7 cellular contexts compared by ENCODE assay signal in the genomic region with DNA sequence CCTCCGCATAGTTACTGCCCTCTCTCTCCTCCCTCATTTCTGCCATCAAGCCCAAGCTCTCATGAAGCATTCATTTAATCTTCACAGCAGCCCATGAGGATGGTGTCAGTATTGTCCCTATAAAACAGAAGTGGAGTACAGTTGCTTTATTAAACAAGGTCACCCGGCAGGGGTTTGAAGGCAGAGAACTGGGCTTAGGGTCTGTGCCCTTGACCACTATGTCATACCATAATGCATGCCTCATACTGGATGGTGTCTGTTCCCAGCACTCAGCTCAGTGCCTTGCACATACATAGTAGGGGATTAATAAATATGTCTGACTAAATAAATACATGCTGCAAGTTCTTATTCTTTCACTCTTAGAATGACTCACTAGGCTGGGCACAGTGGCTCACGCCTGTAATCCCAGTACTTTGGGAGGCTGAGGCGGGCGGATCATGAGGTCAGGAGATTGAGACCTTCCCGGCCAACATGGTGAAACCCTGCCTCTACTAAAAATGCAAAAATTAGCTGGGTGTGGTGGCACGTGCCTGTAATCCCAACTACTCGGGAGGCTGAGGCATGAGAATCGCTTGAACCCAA. TPM values are rescaled to one million over a fixed set of nuclear protein-coding genes. Genes with fewer than 3 reads are reported as not detected.
DNase-seq lines count a peak whose midpoint lies in the region; ATAC-seq and TF ChIP-seq lines count a peak whose summit lies in the region.
"Not testable (repeated sequence)": the region's sequence is repeated elsewhere in the genome, so short reads cannot be mapped to it uniquely, and the experiment has no call there.

No MANE protein-coding gene starts in this region.

- not testable (repeated sequence) for H3K9me3 ChIP-seq in Peyer's patch

- not testable (repeated sequence) for TF ChIP-seq CTCF in Peyer's patch (IDR thresholded peaks at IDR 0.05); fibroblast of mammary gland (conservative IDR thresholded peaks at IDR 0.05; ENCODE audit: control insufficient read depth, insufficient read depth, low read depth, low read length); nephron progenitor cell (IDR thresholded peaks at IDR 0.05)

- peak; percentile 69 for DNase-seq in HCEC 1CT
- DNase-seq in Peyer's patch: peak in 1 of 3 donors; percentile 52
- peak; percentile 61 for DNase-seq in fibroblast of mammary gland (ENCODE audit: low read depth)
- not testable (repeated sequence) for DNase-seq in nephron progenitor cell

- H3K4me1 Mint-ChIP-seq in activated naive CD4-positive, alpha-beta T cell treated with anti-CD3 and anti-CD28 coated beads, Interleukin-2, amount 50 U/mL, for 24 hours: peaks cover 52% of the 10 kb centered on the region
- peaks cover 32% of the 10 kb centered on the region for H3K4me1 Mint-ChIP-seq in nephron progenitor cell

- H3K36me3 Mint-ChIP-seq in activated naive CD4-positive, alpha-beta T cell treated with anti-CD3 and anti-CD28 coated beads, Interleukin-2, amount 50 U/mL, for 24 hours; nephron progenitor cell (ENCODE audit: low read depth): not testable (repeated sequence)

- peaks cover 1 to 17% (median 10%) of the 10 kb centered on the region in 4 donors for H3K4me1 ChIP-seq in Peyer's patch

- not testable (repeated sequence) for H3K27me3 ChIP-seq in Peyer's patch

- H3K4me3 Mint-ChIP-seq in activated naive CD4-positive, alpha-beta T cell treated with anti-CD3 and anti-CD28 coated beads, Interleukin-2, amount 50 U/mL, for 24 hours: peak overlapping the region; percentile 73
- H3K4me3 Mint-ChIP-seq in nephron progenitor cell: peak overlapping the region; percentile 54

- not testable (repeated sequence) for H3K27me3 Mint-ChIP-seq in activated naive CD4-positive, alpha-beta T cell treated with anti-CD3 and anti-CD28 coated beads, Interleukin-2, amount 50 U/mL, for 24 hours; nephron progenitor cell (ENCODE audit: low read depth, poor library complexity)

- peak; percentile 31 for ATAC-seq in GM18861 (IDR thresholded peaks at IDR 0.05; ENCODE audit: unreplicated experiment)
- peak; percentile 39 for ATAC-seq in HG03439 (IDR thresholded peaks at IDR 0.05; ENCODE audit: unreplicated experiment)

- H3K27ac Mint-ChIP-seq in activated naive CD4-positive, alpha-beta T cell treated with anti-CD3 and anti-CD28 coated beads, Interleukin-2, amount 50 U/mL, for 24 hours: peak overlapping the region; percentile 91
- H3K27ac Mint-ChIP-seq in nephron progenitor cell: peak overlapping the region; percentile 14

- peak overlapping the region in 3 of 4 donors; percentile 2 to 46 (median 26) for H3K4me3 ChIP-seq in Peyer's patch
- H3K4me3 ChIP-seq in fibroblast of mammary gland (ENCODE audit: control insufficient read depth, low read depth, low read length): not testable (repeated sequence)

- not testable (repeated sequence) for TF ChIP-seq POLR2A in Peyer's patch (IDR thresholded peaks at IDR 0.05)

- peak overlapping the region; percentile 70 to 85 (median 78) for H3K27ac ChIP-seq in Peyer's patch

- not testable (repeated sequence) for H3K9me3 Mint-ChIP-seq in activated naive CD4-positive, alpha-beta T cell treated with anti-CD3 and anti-CD28 coated beads, Interleukin-2, amount 50 U/mL, for 24 hours; nephron progenitor cell

- H3K36me3 ChIP-seq in Peyer's patch: not testable (repeated sequence)

RNA-seq across cellular contexts. Expression of a gene that starts 12.8 kb away (rescaled TPM):
- total RNA-seq in Peyer's patch: 10 to 100 TPM; 25.6 to 47.6 (median 40.9) TPM

RNA-seq across cellular contexts. Expression of a gene that starts 19.6 kb away (rescaled TPM):
- total RNA-seq in Peyer's patch: 10 to 100 TPM; 35.9 to 75.1 (median 61.7) TPM
